ENCODE assay signal across 15 cellular contexts in the genomic region with DNA sequence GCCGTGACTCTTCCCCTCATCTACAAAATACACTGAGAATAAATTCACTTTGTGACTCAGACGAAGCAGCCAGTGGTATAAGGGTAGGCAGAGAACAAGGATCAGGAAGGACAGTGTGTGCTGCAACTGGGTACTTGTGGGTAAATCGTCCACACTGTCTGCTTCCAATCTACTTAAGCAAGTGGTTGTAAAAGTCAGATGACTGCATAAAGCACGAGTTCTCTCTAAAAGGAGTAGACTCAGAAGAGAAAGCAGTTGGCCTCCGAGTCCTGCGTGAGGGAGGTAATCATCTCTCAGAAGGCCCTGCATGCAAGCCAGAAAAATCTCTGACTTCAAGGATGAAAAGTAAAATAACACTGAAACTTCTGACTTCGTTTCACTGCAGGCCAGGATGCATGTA. TPM values are rescaled to one million over a fixed set of nuclear protein-coding genes. Genes with fewer than 3 reads are reported as not detected.
A peak's percentile ranks its signal among the peaks of the same experiment; 100 is the strongest.
DNase-seq lines count a peak whose midpoint lies in the region; ATAC-seq, FAIRE-seq and TF ChIP-seq lines count a peak whose summit lies in the region.
"Had no signal": no experiment of that assay in that cellular context is flagged by ENCODE, and none has a peak within 500 bp of the region (broad histone marks: within the 10 kb centered on the region; RNA-seq: fewer than 3 reads in every experiment).

No MANE protein-coding gene starts in this region.

- POLR2A ChIA-PET in MCF 10A (lab: Yijun Ruan, JAX) = interaction anchor here (2.2 to 2.7 kb wide), 3 partner anchors 9 to 43 kb away, joined by 11 to 30 read pairs (median 12); a partner anchor contains a TSS

- H3K27me3 Mint-ChIP-seq in MCF 10A (ENCODE audit: insufficient read depth, unreplicated experiment) = no peaks in the 10 kb centered on the region
- no peaks in the 10 kb centered on the region for H3K27me3 Mint-ChIP-seq in nephron progenitor cell (ENCODE audit: low read depth, poor library complexity)
- no peaks in the 10 kb centered on the region for H3K27me3 Mint-ChIP-seq in activated T-helper 1 cell treated with anti-CD3 and anti-CD28 coated beads, Interleukin-12 subunit alpha, Interleukin-12 subunit beta, Interleukin-2, Interleukin-4 antibody, amounts not matched to agents 30 ng/mL and 10 ng/mL and 1 ng/mL, durations not matched to agents 14 hours and 24 hours and 36 hours (ENCODE audit: insufficient read depth)
- H3K27me3 Mint-ChIP-seq: activated CD4-positive, alpha-beta memory T cell treated with anti-CD3 and anti-CD28 coated beads, Interleukin-2, amount 10 ng/mL, durations not matched to agents 7 days and 5 days; B cell; T-cell had no signal

- FAIRE-seq in frontal cortex (lab: Jason Lieb, UNC) = no peak

- no peak overlapping the region for H3K4me3 Mint-ChIP-seq in MCF 10A (ENCODE audit: unreplicated experiment)
- H3K4me3 Mint-ChIP-seq in nephron progenitor cell = no peak overlapping the region
- H3K4me3 Mint-ChIP-seq in activated T-helper 1 cell treated with anti-CD3 and anti-CD28 coated beads, Interleukin-12 subunit alpha, Interleukin-12 subunit beta, Interleukin-2, Interleukin-4 antibody, amounts not matched to agents 30 ng/mL and 10 ng/mL and 1 ng/mL, durations not matched to agents 14 hours and 24 hours and 36 hours = no peak overlapping the region
- H3K4me3 Mint-ChIP-seq: activated CD4-positive, alpha-beta memory T cell treated with anti-CD3 and anti-CD28 coated beads, Interleukin-2, amount 10 ng/mL, durations not matched to agents 7 days and 5 days; B cell; T-cell had no signal

- intact Hi-C loops in breast epithelium (cut with DNase I; ENCODE audit: low total_unique reads) = no loop called here
- intact Hi-C loops in MCF 10A (cut with micrococcal nuclease) = no loop called here
- intact Hi-C loops in Right ventricle myocardium superior (cut with DNase I) = no loop called here
- intact Hi-C loops in activated T-helper 1 cell treated with anti-CD3 and anti-CD28 coated beads, Interleukin-12 subunit alpha, Interleukin-12 subunit beta, Interleukin-2, Interleukin-4 antibody, amounts not matched to agents 30 ng/mL and 10 ng/mL and 1 ng/mL, durations not matched to agents 14 hours and 24 hours and 36 hours (cut with micrococcal nuclease) = no loop called here

- H3K9me3 Mint-ChIP-seq in MCF 10A (ENCODE audit: unreplicated experiment) (no peaks in the 10 kb centered on the region), nephron progenitor cell (no peaks in the 10 kb centered on the region)
- no peaks in the 10 kb centered on the region for H3K9me3 Mint-ChIP-seq in activated T-helper 1 cell treated with anti-CD3 and anti-CD28 coated beads, Interleukin-12 subunit alpha, Interleukin-12 subunit beta, Interleukin-2, Interleukin-4 antibody, amounts not matched to agents 30 ng/mL and 10 ng/mL and 1 ng/mL, durations not matched to agents 14 hours and 24 hours and 36 hours
- H3K9me3 Mint-ChIP-seq: activated CD4-positive, alpha-beta memory T cell treated with anti-CD3 and anti-CD28 coated beads, Interleukin-2, amount 10 ng/mL, durations not matched to agents 7 days and 5 days; T-cell had no signal

- no peak for TF ChIP-seq POLR2A in breast epithelium (IDR thresholded peaks at IDR 0.05)

- CTCF ChIA-PET in MCF 10A (lab: Yijun Ruan, JAX) = interaction anchor here (1.5 to 2.5 kb wide), 3 partner anchors 10 to 200 kb away, joined by 3 to 10 read pairs (median 4); no protein-coding TSS in a partner anchor

- H3K27ac ChIP-seq in breast epithelium = peak overlapping the region; percentile 50 to 77
- H3K27ac ChIP-seq: GM23248 had no signal

- H3K4me3 ChIP-seq in breast epithelium = no peak overlapping the region
- H3K4me3 ChIP-seq: GM23248 had no signal

- no peaks in the 10 kb centered on the region for H3K36me3 ChIP-seq in breast epithelium

- H3K9me3 ChIP-seq in breast epithelium = no peaks in the 10 kb centered on the region

- H3K4me1 Mint-ChIP-seq in MCF 10A (ENCODE audit: insufficient read depth, unreplicated experiment) (peaks cover under 1% of the 10 kb centered on the region), nephron progenitor cell (peaks cover 24% of the 10 kb centered on the region)
- H3K4me1 Mint-ChIP-seq in activated T-helper 1 cell treated with anti-CD3 and anti-CD28 coated beads, Interleukin-12 subunit alpha, Interleukin-12 subunit beta, Interleukin-2, Interleukin-4 antibody, amounts not matched to agents 30 ng/mL and 10 ng/mL and 1 ng/mL, durations not matched to agents 14 hours and 24 hours and 36 hours (ENCODE audit: low read depth) = peaks cover 19% of the 10 kb centered on the region

- no peak overlapping the region for H3K27ac Mint-ChIP-seq in MCF 10A (ENCODE audit: low read depth, unreplicated experiment)
- peak overlapping the region; percentile 85 for H3K27ac Mint-ChIP-seq in nephron progenitor cell
- H3K27ac Mint-ChIP-seq in activated T-helper 1 cell treated with anti-CD3 and anti-CD28 coated beads, Interleukin-12 subunit alpha, Interleukin-12 subunit beta, Interleukin-2, Interleukin-4 antibody, amounts not matched to agents 30 ng/mL and 10 ng/mL and 1 ng/mL, durations not matched to agents 14 hours and 24 hours and 36 hours = no peak overlapping the region
- H3K27ac Mint-ChIP-seq: activated CD4-positive, alpha-beta memory T cell treated with anti-CD3 and anti-CD28 coated beads, Interleukin-2, amount 10 ng/mL, durations not matched to agents 7 days and 5 days; B cell had no signal

- BruUV-seq in MCF 10A (replicated peaks; lab: Mats Ljungman, UMichigan) = no TSS peak

- DNase-seq in breast epithelium (ENCODE audit: low spot score in 2 of 2) = no peak
- DNase-seq in MCF 10A (ENCODE audit: unreplicated experiment) = no peak
- DNase-seq in Right ventricle myocardium superior = no peak
- DNase-seq in nephron progenitor cell = no peak
- no peak for DNase-seq in activated T-helper 1 cell treated with anti-CD3 and anti-CD28 coated beads, Interleukin-12 subunit alpha, Interleukin-12 subunit beta, Interleukin-2, Interleukin-4 antibody, amounts not matched to agents 30 ng/mL and 10 ng/mL and 1 ng/mL, durations not matched to agents 14 hours and 24 hours and 36 hours (ENCODE audit: low spot score)
- DNase-seq in NCI-H1694 treated with DMSO at 0.1 percent for 48 hours (lab: John Stamatoyannopoulos, UW) = no peak
- DNase-seq in frontal cortex (ENCODE audit: low spot score in 2 of 2) = no peak
- no peak for DNase-seq in SKM-1 treated with dmso at 0.1 percent for 144 hours (lab: John Stamatoyannopoulos, UW; ENCODE audit: unreplicated experiment)
- DNase-seq: activated CD4-positive, alpha-beta memory T cell treated with anti-CD3 and anti-CD28 coated beads, Interleukin-2, amount 10 ng/mL, durations not matched to agents 7 days and 5 days; anterior cingulate cortex; GDM1; GM23248; stimulated activated CD4-positive, alpha-beta T cell treated with anti-CD3 and anti-CD28 coated beads, Interleukin-12 subunit alpha, Interleukin-12 subunit beta, amount 100 ng/mL, for 4 hours; T-cell had no signal

- ATAC-seq in Right ventricle myocardium superior (ENCODE audit: poor library complexity) = peak; percentile 66
- ATAC-seq: T-cell had no signal

- no peaks in the 10 kb centered on the region for H3K27me3 ChIP-seq in breast epithelium

- no peak for TF ChIP-seq CTCF in breast epithelium (IDR thresholded peaks at IDR 0.05)
- TF ChIP-seq CTCF in MCF 10A (IDR thresholded peaks at IDR 0.05; ENCODE audit: unreplicated experiment) = no peak
- no peak for TF ChIP-seq CTCF in nephron progenitor cell (IDR thresholded peaks at IDR 0.05)

- H3K4me1 ChIP-seq in breast epithelium = no peaks in the 10 kb centered on the region

- H3K36me3 Mint-ChIP-seq in MCF 10A (ENCODE audit: insufficient read depth, unreplicated experiment) (peaks cover 24% of the 10 kb centered on the region), nephron progenitor cell (ENCODE audit: low read depth) (peaks cover 61% of the 10 kb centered on the region)
- peaks cover 19% of the 10 kb centered on the region for H3K36me3 Mint-ChIP-seq in activated T-helper 1 cell treated with anti-CD3 and anti-CD28 coated beads, Interleukin-12 subunit alpha, Interleukin-12 subunit beta, Interleukin-2, Interleukin-4 antibody, amounts not matched to agents 30 ng/mL and 10 ng/mL and 1 ng/mL, durations not matched to agents 14 hours and 24 hours and 36 hours (ENCODE audit: low read depth)

RNA-seq across cellular contexts. Expression of a gene that starts 43.1 kb away (rescaled TPM):
- total RNA-seq in breast epithelium (10 to 100 TPM; 36.3 to 44.2 (median 42.1) TPM), MCF 10A (2022) (34.9 and 42.8 TPM in 2 replicates), Right ventricle myocardium superior (25.7 TPM), frontal cortex (33.0 TPM)
- total RNA-seq in activated T-helper 1 cell treated with anti-CD3 and anti-CD28 coated beads, Interleukin-12 subunit alpha, Interleukin-12 subunit beta, Interleukin-2, Interleukin-4 antibody, amounts not matched to agents 30 ng/mL and 10 ng/mL and 1 ng/mL, durations not matched to agents 14 hours and 24 hours and 36 hours = 53.8 and 60.1 TPM in 2 replicates
